In the genomic region with DNA sequence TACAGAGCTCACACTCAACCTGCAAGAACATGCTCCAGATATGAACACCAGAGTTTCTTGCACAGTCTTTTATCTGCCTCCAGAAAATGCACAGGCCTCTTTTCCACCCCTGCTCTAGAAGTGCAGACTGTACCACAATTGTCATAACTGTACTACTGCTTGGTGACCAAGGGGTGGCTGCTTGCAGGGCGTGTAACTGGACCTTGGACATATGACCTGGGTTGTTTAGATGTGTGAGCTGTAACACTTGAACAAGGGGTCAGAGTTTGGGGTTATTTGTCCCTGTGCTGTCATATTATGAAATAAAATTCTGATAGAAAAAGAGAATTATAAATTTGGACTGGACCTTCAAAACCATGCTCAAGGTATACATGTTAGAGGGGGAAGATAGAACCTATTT, we compare ENCODE assay signal across 22 cellular contexts.
"Had no signal": no experiment of that assay in that cellular context is flagged by ENCODE, and none has a peak within 500 bp of the region (broad histone marks: within the 10 kb centered on the region; RNA-seq: fewer than 3 reads in every experiment).

No MANE protein-coding gene starts in this region.

- H3K9me3 ChIP-seq: MG63, SJSA1 had no signal

- H3K27ac ChIP-seq: SJSA1, SK-N-MC had no signal

- H3K27me3 ChIP-seq: MG63, SJSA1 had no signal

- H3K4me3 ChIP-seq: MG63, SJSA1, SK-N-MC had no signal

- DNase-seq: IMR-90, Karpas-422, KG1, MG63, NCI-H1092, NCI-H1436, NCI-H187, NCI-H2029, NCI-H2081 treated with DMSO at 0.1 percent for 48 hours, NCI-H2171, NCI-H226, NCI-H446, NCI-H510A, NCI-H524 treated with DMSO at 0.1 percent for 48 hours, NCI-H69, NCI-H774, Right ventricle myocardium superior, RPMI8226, SIG-M5 had no signal

- H3K4me1 ChIP-seq: SJSA1 had no signal

- H3K36me3 ChIP-seq: MG63, SJSA1 had no signal

- FAIRE-seq: RCC 7860 had no signal
